1 cellular context compared by ENCODE assay signal in the genomic region with DNA sequence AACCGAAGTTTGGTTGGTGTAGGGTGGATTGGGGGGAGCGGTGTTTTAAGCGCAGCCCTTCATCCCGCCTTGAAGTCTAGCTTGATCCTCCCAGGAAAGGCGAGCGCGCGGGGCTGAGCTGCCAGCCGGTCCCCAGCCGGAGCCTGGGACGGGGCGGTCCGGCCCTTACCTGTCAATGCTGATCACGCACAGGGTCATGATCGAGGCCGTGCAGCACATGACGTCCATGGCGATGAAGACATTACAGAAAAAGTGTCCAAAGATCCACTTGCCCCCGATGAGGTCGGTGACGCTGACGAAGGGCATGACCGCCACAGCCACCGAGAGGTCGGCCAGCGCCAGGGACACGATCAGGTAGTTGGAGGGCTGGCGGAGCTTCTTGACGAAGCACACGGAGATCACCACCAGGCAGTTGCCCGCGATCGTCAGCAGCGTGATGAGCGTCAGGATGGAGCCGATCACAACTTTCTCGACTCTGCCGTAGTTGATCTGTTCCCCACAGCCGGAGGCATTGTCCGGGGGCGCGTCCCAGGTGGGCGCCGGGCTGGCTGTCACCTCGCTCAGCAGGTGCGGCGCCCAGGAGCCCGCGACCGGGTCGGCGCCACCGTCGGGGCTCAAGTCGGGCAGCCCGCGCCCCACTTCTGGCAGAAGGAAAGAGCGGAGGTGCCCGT.
TF ChIP-seq lines count a peak whose summit lies in the region.

No MANE protein-coding gene starts in this region.

TF ChIP-seq in HCT116, 20 proteins besides CTCF, POLR2A, EP300 and RAD21 (continued from another document):
- TF ChIP-seq, protein P1, sequence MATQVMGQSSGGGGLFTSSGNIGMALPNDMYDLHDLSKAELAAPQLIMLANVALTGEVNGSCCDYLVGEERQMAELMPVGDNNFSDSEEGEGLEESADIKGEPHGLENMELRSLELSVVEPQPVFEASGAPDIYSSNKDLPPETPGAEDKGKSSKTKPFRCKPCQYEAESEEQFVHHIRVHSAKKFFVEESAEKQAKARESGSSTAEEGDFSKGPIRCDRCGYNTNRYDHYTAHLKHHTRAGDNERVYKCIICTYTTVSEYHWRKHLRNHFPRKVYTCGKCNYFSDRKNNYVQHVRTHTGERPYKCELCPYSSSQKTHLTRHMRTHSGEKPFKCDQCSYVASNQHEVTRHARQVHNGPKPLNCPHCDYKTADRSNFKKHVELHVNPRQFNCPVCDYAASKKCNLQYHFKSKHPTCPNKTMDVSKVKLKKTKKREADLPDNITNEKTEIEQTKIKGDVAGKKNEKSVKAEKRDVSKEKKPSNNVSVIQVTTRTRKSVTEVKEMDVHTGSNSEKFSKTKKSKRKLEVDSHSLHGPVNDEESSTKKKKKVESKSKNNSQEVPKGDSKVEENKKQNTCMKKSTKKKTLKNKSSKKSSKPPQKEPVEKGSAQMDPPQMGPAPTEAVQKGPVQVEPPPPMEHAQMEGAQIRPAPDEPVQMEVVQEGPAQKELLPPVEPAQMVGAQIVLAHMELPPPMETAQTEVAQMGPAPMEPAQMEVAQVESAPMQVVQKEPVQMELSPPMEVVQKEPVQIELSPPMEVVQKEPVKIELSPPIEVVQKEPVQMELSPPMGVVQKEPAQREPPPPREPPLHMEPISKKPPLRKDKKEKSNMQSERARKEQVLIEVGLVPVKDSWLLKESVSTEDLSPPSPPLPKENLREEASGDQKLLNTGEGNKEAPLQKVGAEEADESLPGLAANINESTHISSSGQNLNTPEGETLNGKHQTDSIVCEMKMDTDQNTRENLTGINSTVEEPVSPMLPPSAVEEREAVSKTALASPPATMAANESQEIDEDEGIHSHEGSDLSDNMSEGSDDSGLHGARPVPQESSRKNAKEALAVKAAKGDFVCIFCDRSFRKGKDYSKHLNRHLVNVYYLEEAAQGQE (IDR thresholded peaks at IDR 0.05; ENCODE audit: low read depth): no peak
